Comparison of ENCODE assay signal across 8 cellular contexts in genomic region chr1:155934933-155935590, GRCh38. TPM values are rescaled to one million over a fixed set of nuclear protein-coding genes. Genes with fewer than 3 reads are reported as not detected.
DNase-seq lines count a peak whose midpoint lies in the region; ATAC-seq and TF ChIP-seq lines count a peak whose summit lies in the region.

No MANE protein-coding gene starts in this region.

- peaks cover 34% of the 10 kb centered on the region for H3K4me1 Mint-ChIP-seq in CD8-positive, alpha-beta T cell (ENCODE audit: low read depth)

- H3K9me3 Mint-ChIP-seq in CD8-positive, alpha-beta T cell, result no peaks in the 10 kb centered on the region

- H3K4me1 ChIP-seq in CD8-positive, alpha-beta T cell (ENCODE audit: insufficient read depth, low read length), result peaks cover 43% of the 10 kb centered on the region
- peaks cover 21 to 48% of the 10 kb centered on the region in 2 donors for H3K4me1 ChIP-seq in muscle layer of duodenum (ENCODE audit: control insufficient read depth in 1 of 2, insufficient read depth in 2 of 2, low read length in 2 of 2)

- no peak for TF ChIP-seq CTCF in CD8-positive, alpha-beta T cell (IDR thresholded peaks at IDR 0.05)

- H3K27ac ChIP-seq in CD8-positive, alpha-beta T cell (ENCODE audit: low read depth, low read length), result peak overlapping the region; percentile 89
- H3K27ac ChIP-seq in muscle layer of duodenum (ENCODE audit: low read length), result peak overlapping the region; percentile 94

- H3K9me3 ChIP-seq in CD8-positive, alpha-beta T cell (ENCODE audit: low read length), result no peaks in the 10 kb centered on the region
- no peaks in the 10 kb centered on the region for H3K9me3 ChIP-seq in muscle layer of duodenum (ENCODE audit: control insufficient read depth in 1 of 2, low read length in 2 of 2)

- H3K27me3 Mint-ChIP-seq in CD8-positive, alpha-beta T cell (ENCODE audit: low read depth), result no peaks in the 10 kb centered on the region

- peak overlapping the region; percentile 38 for H3K4me3 ChIP-seq in CD8-positive, alpha-beta T cell (ENCODE audit: low read depth, low read length)
- H3K4me3 ChIP-seq in muscle layer of duodenum (ENCODE audit: low read depth in 1 of 2, low read length in 2 of 2), result peak overlapping the region; percentile 75 to 99

- H3K4me3 Mint-ChIP-seq in CD8-positive, alpha-beta T cell, result no peak overlapping the region

- ATAC-seq in CD8-positive, alpha-beta T cell, result no peak
- ATAC-seq in GM19467 (IDR thresholded peaks at IDR 0.05; ENCODE audit: unreplicated experiment) (no peak), HG02885 (IDR thresholded peaks at IDR 0.05; ENCODE audit: poor library complexity, unreplicated experiment) (no peak), HG03457 (IDR thresholded peaks at IDR 0.05; ENCODE audit: unreplicated experiment) (no peak)

- CTCF ChIA-PET in CD8-positive, alpha-beta T cell (lab: Charles Lee), result interaction anchor here (0.6 to 6.3 kb wide), 6 partner anchors 8 to 62 kb away, joined by 3 to 74 read pairs (median 4); no protein-coding TSS in a partner anchor

- DNase-seq in CD8-positive, alpha-beta T cell, result no peak
- peak; percentile 56 for DNase-seq in NCI-H146 treated with DMSO at 0.1 percent for 48 hours (lab: John Stamatoyannopoulos, UW; ENCODE audit: unreplicated experiment)
- peak; percentile 50 for DNase-seq in cerebellar cortex (ENCODE audit: low spot score)
- no peak for DNase-seq in stimulated activated naive CD4-positive, alpha-beta T cell treated with Interleukin-2 at 50 U/mL for 16 hours (lab: John Stamatoyannopoulos, UW)

- POLR2A ChIA-PET in CD8-positive, alpha-beta T cell (lab: Charles Lee), result interaction anchor here (1.3 to 4.4 kb wide), 10 partner anchors 10 to 76 kb away, joined by 4 to 25 read pairs (median 6); partner anchors contain the start of genes ARHGEF2, RIT1 and SYT11

- intact Hi-C loops in CD8-positive, alpha-beta T cell (cut with DNase I, micrococcal nuclease), result loop anchor here (1.0 to 2.0 kb wide), 11 partner anchors 11 to 347 kb away; partner anchors contain the start of genes ARHGEF2 (in 2 of the 2), RIT1 (in 2 of the 2), GON4L (in 1 of the 2) and LAMTOR2 (in 1 of the 2)

- H3K36me3 Mint-ChIP-seq in CD8-positive, alpha-beta T cell, result peaks cover 26% of the 10 kb centered on the region

- no peak overlapping the region for H3K27ac Mint-ChIP-seq in CD8-positive, alpha-beta T cell

- peaks cover 16% of the 10 kb centered on the region for H3K36me3 ChIP-seq in CD8-positive, alpha-beta T cell (ENCODE audit: insufficient read depth, low read length)
- H3K36me3 ChIP-seq in muscle layer of duodenum (ENCODE audit: control insufficient read depth in 1 of 2, insufficient read depth in 2 of 2, low read length in 2 of 2), result peaks cover 9 to 11% of the 10 kb centered on the region in 2 donors

- no peaks in the 10 kb centered on the region for H3K27me3 ChIP-seq in CD8-positive, alpha-beta T cell (ENCODE audit: insufficient read depth, low read length)
- no peaks in the 10 kb centered on the region for H3K27me3 ChIP-seq in muscle layer of duodenum (ENCODE audit: low read depth, low read length)

RNA-seq across cellular contexts. Expression of gene KHDC4, which starts 0.8 kb away (rescaled TPM):
- total RNA-seq in CD8-positive, alpha-beta T cell, result 10 to 100 TPM; 47.4 to 54.6 TPM

RNA-seq across cellular contexts. Expression of gene RXFP4, which starts 6.4 kb away (rescaled TPM):
- total RNA-seq in CD8-positive, alpha-beta T cell, result not detected

RNA-seq across cellular contexts. Expression of gene RIT1, which starts 23.9 kb away (rescaled TPM):
- total RNA-seq in CD8-positive, alpha-beta T cell, result 10 to 100 TPM; 79.6 to 85.0 TPM

RNA-seq across cellular contexts. Expression of gene ARHGEF2, which starts 43.3 kb away (rescaled TPM):
- total RNA-seq in CD8-positive, alpha-beta T cell, result 10 to 100 TPM; 51.6 to 52.3 TPM

Comparison
In these comparisons a context has a peak if more than half of its experiments do, and no peak if none do; other contexts are left out.
1. DNase-seq: peak in NCI-H146 treated with DMSO at 0.1 percent for 48 hours (single experiment) and cerebellar cortex (single experiment); none in CD8-positive, alpha-beta T cell (0 of 7) and stimulated activated naive CD4-positive, alpha-beta T cell treated with Interleukin-2 at 50 U/mL for 16 hours (single experiment).